18 cellular contexts compared by ENCODE assay signal in genomic region chr10:76281704-76282103, GRCh38.
DNase-seq lines count a peak whose midpoint lies in the region; ATAC-seq and TF ChIP-seq lines count a peak whose summit lies in the region.
"Had no signal": no experiment of that assay in that cellular context is flagged by ENCODE, and none has a peak within 500 bp of the region (broad histone marks: within the 10 kb centered on the region; RNA-seq: fewer than 3 reads in every experiment).

No MANE protein-coding gene starts in this region.

- CTCF ChIA-PET in T-cell (lab: Charles Lee) = no interaction called here

- H3K27ac Mint-ChIP-seq in natural killer cell treated with Interleukin-12 subunit alpha and Interleukin-12 subunit beta and Interleukin-15 and Interleukin-18, amount 100 ng/mL, for 72 hours = no peak overlapping the region
- H3K27ac Mint-ChIP-seq in T-cell = no peak overlapping the region
- H3K27ac Mint-ChIP-seq: CD4-positive, CD25-positive, alpha-beta regulatory T cell had no signal

- peak overlapping the region; percentile 20 for H3K27ac ChIP-seq in muscle layer of colon (ENCODE audit: low read depth, low read length)

- peak overlapping the region in 1 of 2 donors; percentile 4 for H3K4me3 ChIP-seq in muscle layer of colon (ENCODE audit: low read depth in 1 of 2, low read length in 2 of 2)

- DNase-seq in NCI-H1417 (lab: John Stamatoyannopoulos, UW) = peak in 2 of 3 experiments; percentile 9 to 55
- DNase-seq in NCI-H1417 treated with DMSO at 0.1 percent for 48 hours (lab: John Stamatoyannopoulos, UW) = no peak
- DNase-seq in natural killer cell treated with Interleukin-12 subunit alpha and Interleukin-12 subunit beta and Interleukin-15 and Interleukin-18, amount 100 ng/mL, for 72 hours (ENCODE audit: low spot score) = no peak
- no peak for DNase-seq in T-cell
- DNase-seq in activated CD4-positive, alpha-beta T cell treated with anti-CD3 and anti-CD28 coated beads, Interleukin-2, amount 50 U/mL, for 4 hours = no peak
- no peak for DNase-seq in NCI-H748 (lab: John Stamatoyannopoulos, UW; ENCODE audit: unreplicated experiment)
- DNase-seq: 8988T; CD4-positive, CD25-positive, alpha-beta regulatory T cell; GDM1; H9; NCI-H1048; NCI-H1694; NCI-H2107; NCI-H226; NCI-H524 had no signal

- H3K4me3 Mint-ChIP-seq in natural killer cell treated with Interleukin-12 subunit alpha and Interleukin-12 subunit beta and Interleukin-15 and Interleukin-18, amount 100 ng/mL, for 72 hours = no peak overlapping the region
- H3K4me3 Mint-ChIP-seq in T-cell = no peak overlapping the region
- H3K4me3 Mint-ChIP-seq: CD4-positive, CD25-positive, alpha-beta regulatory T cell; H9 had no signal

- peaks cover 10% of the 10 kb centered on the region for H3K9me3 Mint-ChIP-seq in natural killer cell treated with Interleukin-12 subunit alpha and Interleukin-12 subunit beta and Interleukin-15 and Interleukin-18, amount 100 ng/mL, for 72 hours
- peaks cover 1 to 22% (median 11%) of the 10 kb centered on the region in 3 donors for H3K9me3 Mint-ChIP-seq in T-cell

- H3K4me1 ChIP-seq in muscle layer of colon (ENCODE audit: insufficient read depth, low read length) = peaks cover 35% of the 10 kb centered on the region

- no peaks in the 10 kb centered on the region for H3K27me3 ChIP-seq in muscle layer of colon (ENCODE audit: control insufficient read depth in 1 of 2, insufficient read depth in 2 of 2, low read length in 2 of 2)

- POLR2A ChIA-PET in T-cell (lab: Charles Lee) = no interaction called here

- no peaks in the 10 kb centered on the region for H3K4me1 Mint-ChIP-seq in natural killer cell treated with Interleukin-12 subunit alpha and Interleukin-12 subunit beta and Interleukin-15 and Interleukin-18, amount 100 ng/mL, for 72 hours (ENCODE audit: low read depth in 2 of 2)
- no peaks in the 10 kb centered on the region for H3K4me1 Mint-ChIP-seq in T-cell
- H3K4me1 Mint-ChIP-seq: CD4-positive, CD25-positive, alpha-beta regulatory T cell had no signal

- no peak overlapping the region for H3K9ac ChIP-seq in muscle layer of colon (ENCODE audit: low read length)

- H3K27me3 Mint-ChIP-seq in natural killer cell treated with Interleukin-12 subunit alpha and Interleukin-12 subunit beta and Interleukin-15 and Interleukin-18, amount 100 ng/mL, for 72 hours = peaks cover 3 to 7% of the 10 kb centered on the region in 2 donors
- H3K27me3 Mint-ChIP-seq in T-cell = peaks cover 0 to 8% of the 10 kb centered on the region in 2 donors
- H3K27me3 Mint-ChIP-seq: CD4-positive, CD25-positive, alpha-beta regulatory T cell had no signal

- H3K36me3 ChIP-seq in muscle layer of colon (ENCODE audit: insufficient read depth, low read length) = no peaks in the 10 kb centered on the region
- H3K36me3 ChIP-seq: BE2C had no signal

- ATAC-seq in SK-N-SH treated with all-trans-retinoic acid at 6 μM for 48 hours (peak; percentile 60), T-cell (replicated peaks in 1 of 4) (no peak)
- no peak for ATAC-seq in natural killer cell treated with Interleukin-12 subunit alpha and Interleukin-12 subunit beta and Interleukin-15 and Interleukin-18, amount 100 ng/mL, for 72 hours

- H3K9me3 ChIP-seq in muscle layer of colon (ENCODE audit: low read length) = no peaks in the 10 kb centered on the region
- H3K9me3 ChIP-seq: BE2C had no signal

- peaks cover 5% of the 10 kb centered on the region for H3K36me3 Mint-ChIP-seq in natural killer cell treated with Interleukin-12 subunit alpha and Interleukin-12 subunit beta and Interleukin-15 and Interleukin-18, amount 100 ng/mL, for 72 hours
- H3K36me3 Mint-ChIP-seq in T-cell = no peaks in the 10 kb centered on the region

TF ChIP-seq in SK-N-SH treated with all-trans-retinoic acid at 6 μM for 48 hours, 23 proteins besides CTCF, POLR2A, EP300 and RAD21 (continues in another document):
- TF ChIP-seq BACH2 (CRISPR knock-in tag; IDR thresholded peaks at IDR 0.05; ENCODE audit: borderline replicate concordance) (no peak), TOX (CRISPR knock-in tag; IDR thresholded peaks at IDR 0.05; ENCODE audit: borderline replicate concordance) (no peak), PATZ1 (CRISPR knock-in tag; IDR thresholded peaks at IDR 0.05; ENCODE audit: borderline replicate concordance) (no peak), CREB5 (CRISPR knock-in tag; IDR thresholded peaks at IDR 0.05; ENCODE audit: low read depth) (no peak), PPARA (CRISPR knock-in tag; IDR thresholded peaks at IDR 0.05; ENCODE audit: borderline replicate concordance) (no peak), ESRRG (CRISPR knock-in tag; IDR thresholded peaks at IDR 0.05) (no peak), GLIS3 (CRISPR knock-in tag; IDR thresholded peaks at IDR 0.05) (no peak), TCF4 (CRISPR knock-in tag; IDR thresholded peaks at IDR 0.05; ENCODE audit: borderline replicate concordance) (no peak), CSRNP3 (CRISPR knock-in tag; IDR thresholded peaks at IDR 0.05) (no peak), POU6F1 (CRISPR knock-in tag; IDR thresholded peaks at IDR 0.05; ENCODE audit: borderline replicate concordance, low read depth) (no peak), RARB (CRISPR knock-in tag; IDR thresholded peaks at IDR 0.05) (no peak)

Comparison
In these comparisons a context has a peak if more than half of its experiments do, and no peak if none do; other contexts are left out.
1. DNase-seq: peak in NCI-H1417 (2 of 3); none in NCI-H1417 treated with DMSO at 0.1 percent for 48 hours (single experiment), natural killer cell treated with Interleukin-12 subunit alpha and Interleukin-12 subunit beta and Interleukin-15 and Interleukin-18, amount 100 ng/mL, for 72 hours (single experiment), T-cell (0 of 34), activated CD4-positive, alpha-beta T cell treated with anti-CD3 and anti-CD28 coated beads, Interleukin-2, amount 50 U/mL, for 4 hours (0 of 2) and NCI-H748 (single experiment).